Comparison of ENCODE assay signal across 8 cellular contexts in the genomic region with DNA sequence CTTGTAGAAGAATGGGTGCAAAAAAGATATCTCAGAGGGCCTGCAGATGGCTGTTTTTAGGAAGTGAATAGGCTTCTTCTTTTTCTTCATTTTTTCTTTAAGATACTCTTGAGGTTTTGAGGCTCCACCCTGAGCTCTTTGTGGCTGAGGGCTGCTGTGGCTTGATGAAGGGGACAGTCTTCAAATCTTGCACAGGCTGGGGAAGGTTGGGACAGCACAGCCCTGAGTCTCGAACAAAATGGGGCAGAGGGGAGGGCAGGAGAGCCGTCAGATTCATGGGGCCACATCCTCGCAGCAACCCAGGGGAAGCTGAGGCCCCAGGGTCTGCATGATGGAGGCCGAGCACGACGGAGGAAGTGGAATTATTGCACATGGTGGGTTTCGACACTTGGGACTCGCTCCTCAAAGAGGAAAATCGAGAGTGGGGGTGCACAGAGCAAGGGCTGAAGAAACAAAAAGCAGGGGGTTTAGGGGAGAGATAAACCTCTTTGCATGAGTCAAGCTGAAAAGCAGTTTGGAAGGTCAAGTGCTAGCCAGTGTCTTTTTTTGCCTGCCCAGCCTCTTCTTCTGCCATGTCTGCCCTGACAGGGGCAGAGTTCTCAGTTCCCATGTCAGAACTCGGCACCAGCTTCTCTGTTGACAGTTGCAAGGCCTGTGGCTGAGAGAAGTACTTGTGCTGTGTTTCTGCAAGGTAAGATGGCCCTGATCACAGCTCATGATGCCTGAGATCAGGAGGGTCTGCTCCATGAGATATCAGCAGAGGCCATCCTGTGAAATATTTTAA. TPM values are rescaled to one million over a fixed set of nuclear protein-coding genes. Genes with fewer than 3 reads are reported as not detected.
A peak's percentile ranks its signal among the peaks of the same experiment; 100 is the strongest.
DNase-seq lines count a peak whose midpoint lies in the region; ATAC-seq and TF ChIP-seq lines count a peak whose summit lies in the region.

No MANE protein-coding gene starts in this region.

- peak; percentile 16 for ATAC-seq in CD8-positive, alpha-beta T cell
- ATAC-seq in mucosa of descending colon = peak; percentile 42
- no peak for ATAC-seq in esophagus mucosa
- ATAC-seq in GM21390 (IDR thresholded peaks at IDR 0.05; ENCODE audit: unreplicated experiment) = no peak
- no peak for ATAC-seq in GM18511 (IDR thresholded peaks at IDR 0.05; ENCODE audit: unreplicated experiment)

- H3K27ac Mint-ChIP-seq in CD8-positive, alpha-beta T cell = peak overlapping the region; percentile 97
- peak overlapping the region; percentile 62 to 89 (median 73) for H3K27ac Mint-ChIP-seq in IgD-negative memory B cell
- H3K27ac Mint-ChIP-seq in activated CD4-positive, alpha-beta memory T cell treated with anti-CD3 and anti-CD28 coated beads, Interleukin-2, amount 10 ng/mL, durations not matched to agents 7 days and 5 days = peak overlapping the region; percentile 100

- no peak for TF ChIP-seq CTCF in CD8-positive, alpha-beta T cell (IDR thresholded peaks at IDR 0.05)
- TF ChIP-seq CTCF in mucosa of descending colon (IDR thresholded peaks at IDR 0.05) = no peak

- intact Hi-C loops in CD8-positive, alpha-beta T cell (cut with DNase I, micrococcal nuclease) = loop anchor here (2.0 to 10.0 kb wide), 4 partner anchors 15 to 749 kb away; a partner anchor contains a TSS
- intact Hi-C loops in mucosa of descending colon (cut with DNase I, micrococcal nuclease) = no loop called here

- H3K27me3 ChIP-seq in CD8-positive, alpha-beta T cell (ENCODE audit: insufficient read depth, low read length) = no peaks in the 10 kb centered on the region

- peak overlapping the region; percentile 86 for H3K4me3 Mint-ChIP-seq in CD8-positive, alpha-beta T cell
- H3K4me3 Mint-ChIP-seq in IgD-negative memory B cell = peak overlapping the region; percentile 30 to 89 (median 59)
- H3K4me3 Mint-ChIP-seq in activated CD4-positive, alpha-beta memory T cell treated with anti-CD3 and anti-CD28 coated beads, Interleukin-2, amount 10 ng/mL, durations not matched to agents 7 days and 5 days = peak overlapping the region; percentile 72

- peaks cover 91% of the 10 kb centered on the region for H3K4me1 ChIP-seq in CD8-positive, alpha-beta T cell (ENCODE audit: insufficient read depth, low read length)
- peaks cover 15% of the 10 kb centered on the region for H3K4me1 ChIP-seq in mucosa of descending colon (ENCODE audit: low read depth)

- peak in 4 of 7 experiments; percentile 49 to 75 (median 57) for DNase-seq in CD8-positive, alpha-beta T cell
- DNase-seq in activated CD4-positive, alpha-beta memory T cell treated with anti-CD3 and anti-CD28 coated beads, Interleukin-2, amount 10 ng/mL, durations not matched to agents 7 days and 5 days = peak; percentile 71
- DNase-seq in mucosa of descending colon (peak in 1 of 3 donors; percentile 59), A172 (ENCODE audit: low spot score) (no peak)

- CTCF ChIA-PET in CD8-positive, alpha-beta T cell (lab: Charles Lee) = interaction anchor here (0.8 to 6.5 kb wide), 17 partner anchors 10 to 54 kb away, joined by 3 to 47 read pairs (median 5); no protein-coding TSS in a partner anchor
- CTCF ChIA-PET in activated CD4-positive, alpha-beta memory T cell treated with anti-CD3 and anti-CD28 coated beads, Interleukin-2, amount 10 ng/mL, durations not matched to agents 7 days and 5 days (lab: Charles Lee) = interaction anchor here (0.7 to 5.8 kb wide), 13 partner anchors 8 to 105 kb away, joined by 3 to 56 read pairs (median 4); no protein-coding TSS in a partner anchor

- peaks cover 94% of the 10 kb centered on the region for H3K4me1 Mint-ChIP-seq in CD8-positive, alpha-beta T cell (ENCODE audit: low read depth)
- peaks cover 39 to 66% (median 65%) of the 10 kb centered on the region in 3 donors for H3K4me1 Mint-ChIP-seq in IgD-negative memory B cell
- peaks cover 94% of the 10 kb centered on the region for H3K4me1 Mint-ChIP-seq in activated CD4-positive, alpha-beta memory T cell treated with anti-CD3 and anti-CD28 coated beads, Interleukin-2, amount 10 ng/mL, durations not matched to agents 7 days and 5 days

- H3K4me3 ChIP-seq in CD8-positive, alpha-beta T cell (ENCODE audit: low read depth, low read length) = peak overlapping the region; percentile 45
- H3K4me3 ChIP-seq in mucosa of descending colon = no peak overlapping the region

- H3K9me3 ChIP-seq in CD8-positive, alpha-beta T cell (ENCODE audit: low read length) = no peaks in the 10 kb centered on the region
- H3K9me3 ChIP-seq in mucosa of descending colon = no peaks in the 10 kb centered on the region

- peaks cover 9% of the 10 kb centered on the region for H3K36me3 Mint-ChIP-seq in CD8-positive, alpha-beta T cell
- peaks cover 1% of the 10 kb centered on the region for H3K36me3 Mint-ChIP-seq in IgD-negative memory B cell
- peaks cover 49% of the 10 kb centered on the region for H3K36me3 Mint-ChIP-seq in activated CD4-positive, alpha-beta memory T cell treated with anti-CD3 and anti-CD28 coated beads, Interleukin-2, amount 10 ng/mL, durations not matched to agents 7 days and 5 days (ENCODE audit: low read depth)

- POLR2A ChIA-PET in CD8-positive, alpha-beta T cell (lab: Charles Lee) = interaction anchor here (0.7 to 5.9 kb wide), 11 partner anchors 7 to 872 kb away, joined by 3 to 61 read pairs (median 7); a partner anchor contains a TSS
- POLR2A ChIA-PET in activated CD4-positive, alpha-beta memory T cell treated with anti-CD3 and anti-CD28 coated beads, Interleukin-2, amount 10 ng/mL, durations not matched to agents 7 days and 5 days (lab: Charles Lee) = interaction anchor here (0.6 to 23.7 kb wide), 15 partner anchors 8 to 307 kb away, joined by 3 to 500 read pairs (median 4); a partner anchor contains a TSS

- no peaks in the 10 kb centered on the region for H3K36me3 ChIP-seq in CD8-positive, alpha-beta T cell (ENCODE audit: insufficient read depth, low read length)
- no peaks in the 10 kb centered on the region for H3K36me3 ChIP-seq in mucosa of descending colon (ENCODE audit: low read depth)

- H3K9me3 Mint-ChIP-seq in CD8-positive, alpha-beta T cell = no peaks in the 10 kb centered on the region
- no peaks in the 10 kb centered on the region for H3K9me3 Mint-ChIP-seq in IgD-negative memory B cell
- no peaks in the 10 kb centered on the region for H3K9me3 Mint-ChIP-seq in activated CD4-positive, alpha-beta memory T cell treated with anti-CD3 and anti-CD28 coated beads, Interleukin-2, amount 10 ng/mL, durations not matched to agents 7 days and 5 days

- no peaks in the 10 kb centered on the region for H3K27me3 Mint-ChIP-seq in CD8-positive, alpha-beta T cell (ENCODE audit: low read depth)
- peaks cover 1% of the 10 kb centered on the region for H3K27me3 Mint-ChIP-seq in IgD-negative memory B cell
- H3K27me3 Mint-ChIP-seq in activated CD4-positive, alpha-beta memory T cell treated with anti-CD3 and anti-CD28 coated beads, Interleukin-2, amount 10 ng/mL, durations not matched to agents 7 days and 5 days = no peaks in the 10 kb centered on the region

- H3K27ac ChIP-seq in CD8-positive, alpha-beta T cell (ENCODE audit: low read depth, low read length) = peak overlapping the region; percentile 59

RNA-seq across cellular contexts. Expression of a gene that starts 19.5 kb away (rescaled TPM):
- total RNA-seq in CD8-positive, alpha-beta T cell = 10 to 100 TPM; 60.3 to 67.5 TPM
- 8.2 TPM for polyA plus RNA-seq in IgD-negative memory B cell
- 100 to 1,000 TPM; 123 to 127 TPM for total RNA-seq in activated CD4-positive, alpha-beta memory T cell treated with anti-CD3 and anti-CD28 coated beads, Interleukin-2, amount 10 ng/mL, durations not matched to agents 7 days and 5 days
- total RNA-seq in mucosa of descending colon (10 to 100 TPM; 18.2 to 39.8 (median 19.1) TPM), esophagus mucosa (8.2 TPM)
- 19.7 and 22.0 TPM in 2 replicates for total RNA-seq in A172 (2014; rRNA removed; shearing (Covaris generic))

Comparison
In these comparisons a context has a peak if more than half of its experiments do, and no peak if none do; other contexts are left out.
1. ATAC-seq: peak in CD8-positive, alpha-beta T cell (single experiment) and mucosa of descending colon (single experiment); none in esophagus mucosa (single experiment), GM21390 (single experiment) and GM18511 (single experiment).
2. intact Hi-C loops: an anchor here in CD8-positive, alpha-beta T cell (2.0 to 10.0 kb wide); none called in mucosa of descending colon.
3. Peak in every context shown above with its lines, with median percentiles within 50 percentile points of each other: H3K27ac Mint-ChIP-seq and H3K4me3 Mint-ChIP-seq.